Comparison of ENCODE assay signal across 8 cellular contexts in genomic region chr22:30694638-30695350, GRCh38. TPM values are rescaled to one million over a fixed set of nuclear protein-coding genes. Genes with fewer than 3 reads are reported as not detected.
A peak's percentile ranks its signal among the peaks of the same experiment; 100 is the strongest.
DNase-seq lines count a peak whose midpoint lies in the region; ATAC-seq, FAIRE-seq and TF ChIP-seq lines count a peak whose summit lies in the region.

A gene with protein sequence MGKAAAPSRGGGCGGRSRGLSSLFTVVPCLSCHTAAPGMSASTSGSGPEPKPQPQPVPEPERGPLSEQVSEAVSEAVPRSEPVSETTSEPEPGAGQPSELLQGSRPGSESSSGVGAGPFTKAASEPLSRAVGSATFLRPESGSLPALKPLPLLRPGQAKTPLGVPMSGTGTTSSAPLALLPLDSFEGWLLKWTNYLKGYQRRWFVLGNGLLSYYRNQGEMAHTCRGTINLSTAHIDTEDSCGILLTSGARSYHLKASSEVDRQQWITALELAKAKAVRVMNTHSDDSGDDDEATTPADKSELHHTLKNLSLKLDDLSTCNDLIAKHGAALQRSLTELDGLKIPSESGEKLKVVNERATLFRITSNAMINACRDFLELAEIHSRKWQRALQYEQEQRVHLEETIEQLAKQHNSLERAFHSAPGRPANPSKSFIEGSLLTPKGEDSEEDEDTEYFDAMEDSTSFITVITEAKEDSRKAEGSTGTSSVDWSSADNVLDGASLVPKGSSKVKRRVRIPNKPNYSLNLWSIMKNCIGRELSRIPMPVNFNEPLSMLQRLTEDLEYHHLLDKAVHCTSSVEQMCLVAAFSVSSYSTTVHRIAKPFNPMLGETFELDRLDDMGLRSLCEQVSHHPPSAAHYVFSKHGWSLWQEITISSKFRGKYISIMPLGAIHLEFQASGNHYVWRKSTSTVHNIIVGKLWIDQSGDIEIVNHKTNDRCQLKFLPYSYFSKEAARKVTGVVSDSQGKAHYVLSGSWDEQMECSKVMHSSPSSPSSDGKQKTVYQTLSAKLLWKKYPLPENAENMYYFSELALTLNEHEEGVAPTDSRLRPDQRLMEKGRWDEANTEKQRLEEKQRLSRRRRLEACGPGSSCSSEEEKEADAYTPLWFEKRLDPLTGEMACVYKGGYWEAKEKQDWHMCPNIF (plus strand): TSS chr22:30694874. CDS start chr22:30694910, 36 bp downstream.

- TF ChIP-seq CTCF in A673 (conservative IDR thresholded peaks at IDR 0.05; ENCODE audit: low read depth, low read length) = no peak
- no peak for TF ChIP-seq CTCF in GM12878 (IDR thresholded peaks at IDR 0.05 in 2 of 3, conservative IDR thresholded peaks at IDR 0.05 in 1 of 3; ENCODE audit: control insufficient read depth in 2 of 3, extremely low read depth in 1 of 3, insufficient read depth in 1 of 3, low read depth in 3 of 3, low read length in 3 of 3)

- no peaks in the 10 kb centered on the region for H3K36me3 ChIP-seq in A673 (ENCODE audit: insufficient read depth, low read length, poor library complexity, severe bottlenecking)
- no peaks in the 10 kb centered on the region for H3K36me3 ChIP-seq in GM12878 (ENCODE audit: control insufficient read depth in 2 of 2, insufficient read depth in 2 of 2, low read length in 1 of 2)
- H3K36me3 ChIP-seq in iPS-15b (ENCODE audit: control insufficient read depth, insufficient read depth, low read length) = no peaks in the 10 kb centered on the region

- peaks cover 5% of the 10 kb centered on the region for H3K4me1 ChIP-seq in A673 (ENCODE audit: insufficient read depth, low read length, poor library complexity, severe bottlenecking)
- no peaks in the 10 kb centered on the region; the same call in 1 of the 2 replicates for H3K4me1 ChIP-seq in GM12878 (ENCODE audit: control insufficient read depth, insufficient read depth, low read length)
- H3K4me1 ChIP-seq in iPS-15b (ENCODE audit: control insufficient read depth, insufficient read depth, low read length) = no peaks in the 10 kb centered on the region

- RAD21 ChIA-PET in GM12878 (lab: Charles Lee; ENCODE audit: unreplicated experiment) = interaction anchor here (1.2 kb wide), 2 partner anchors 60 kb away, joined by 3 to 4 read pairs; no protein-coding TSS in a partner anchor

- WGBS in GM12878 (ENCODE audit: insufficient coverage, insufficient replicate concordance, low lambda C conversion rate, missing lambda C conversion rate) = 16% methylated on average over 60 of the region's 88 CpGs

- intact Hi-C loops in A673 (cut with micrococcal nuclease; ENCODE audit: unreplicated experiment) = no loop called here
- intact Hi-C loops in GM12878 (cut with micrococcal nuclease; ENCODE audit: unreplicated experiment) = no loop called here
- intact Hi-C loops in sciatic nerve (cut with DNase I) = no loop called here

- peak within 1 kb of the TSS; percentile 83 for H2AFZ ChIP-seq in GM12878 (ENCODE audit: control insufficient read depth, low read depth, low read length)

- peak within 1 kb of the TSS; percentile 49 for H3K4me3 ChIP-seq in A673 (ENCODE audit: low read depth, low read length, poor library complexity, severe bottlenecking)
- peak within 1 kb of the TSS; percentile 87; the same call in 1 of the 2 replicates for H3K4me3 ChIP-seq in GM12878
- H3K4me3 ChIP-seq in iPS-15b (ENCODE audit: low read depth, low read length) = peak within 1 kb of the TSS; percentile 78

- ATAC-seq in GM12878 = peak; percentile 75
- peak; percentile 36 for ATAC-seq in sciatic nerve

- in situ Hi-C loops in GM12878 (cut with MboI) = no loop called here

- POLR2A ChIA-PET in A673 (lab: Charles Lee; ENCODE audit: low non-redundant PET) = no interaction called here
- POLR2A ChIA-PET in GM12878 (lab: Charles Lee) = interaction anchor here (1.2 kb wide), 1 partner anchor 60 kb away, joined by 4 read pairs; no protein-coding TSS in a partner anchor

- H3K9me3 ChIP-seq in A673 (ENCODE audit: low read depth, low read length, poor library complexity, severe bottlenecking) = no peaks in the 10 kb centered on the region
- H3K9me3 ChIP-seq in GM12878 (replicated peaks; ENCODE audit: control insufficient read depth, insufficient read depth, low read length) = no peaks in the 10 kb centered on the region
- H3K9me3 ChIP-seq in iPS-15b (ENCODE audit: control insufficient read depth, insufficient read depth, low read length) = no peaks in the 10 kb centered on the region

- no peaks in the 10 kb centered on the region for H4K20me1 ChIP-seq in GM12878 (ENCODE audit: control insufficient read depth, insufficient read depth)

- H3K27me3 ChIP-seq in A673 (replicated peaks; ENCODE audit: insufficient read depth, low read depth, low read length, poor library complexity) (no peaks in the 10 kb centered on the region), GM12878 (replicated peaks in 1 of 2; ENCODE audit: control insufficient read depth in 2 of 2, insufficient read depth in 2 of 2, low read length in 1 of 2) (no peaks in the 10 kb centered on the region; a peak in 1 of 4 replicates), iPS-15b (ENCODE audit: control insufficient read depth, insufficient read depth, low read length) (peaks cover 20% of the 10 kb centered on the region)

- SMC1A ChIA-PET in GM12878 (lab: Charles Lee; ENCODE audit: uncharacterized antibody, unreplicated experiment) = interaction anchor here (0.9 to 1.5 kb wide), 4 partner anchors 10 to 60 kb away, joined by 3 to 8 read pairs (median 4); no protein-coding TSS in a partner anchor

- no peaks in the 10 kb centered on the region for H3K79me2 ChIP-seq in GM12878 (ENCODE audit: control insufficient read depth, insufficient read depth, low read length)

- DNase-seq in A673 (ENCODE audit: low spot score) (peak; percentile 23), GM19238 (ENCODE audit: insufficient read length, low spot score) (peak; percentile 27), T-helper 1 cell (peak in 4 of 5 donors; percentile 8 to 38 (median 16)), GM12878 (ENCODE audit: low read depth, low spot score) (no peak), sciatic nerve (ENCODE audit: low spot score) (peak; percentile 61), SIG-M5 treated with dmso at 0.1 percent for 504 hours (lab: John Stamatoyannopoulos, UW; ENCODE audit: unreplicated experiment) (no peak)
- DNase-seq in NK-92 treated with Interleukin-12 subunit alpha and Interleukin-12 subunit beta, amount 100 ng/mL, for 24 hours (lab: John Stamatoyannopoulos, UW) = no peak

- H3K4me2 ChIP-seq in GM12878 (ENCODE audit: control insufficient read depth, insufficient read depth) = peak within 1 kb of the TSS; percentile 95

- no peak for TF ChIP-seq EP300 in GM12878 (IDR thresholded peaks at IDR 0.05; ENCODE audit: borderline replicate concordance in 1 of 2, control insufficient read depth in 1 of 2, low read depth in 2 of 2, low read length in 2 of 2)

- H3K27ac ChIP-seq in A673 (ENCODE audit: low read depth, low read length, poor library complexity, severe bottlenecking) = no peak within 1 kb of the TSS
- no peak within 1 kb of the TSS for H3K27ac ChIP-seq in GM12878 (ENCODE audit: control insufficient read depth, insufficient read depth)

- no peak for FAIRE-seq in GM12878 (lab: Jason Lieb, UNC)

- peak; percentile 62 for TF ChIP-seq POLR2A in GM12878 (IDR thresholded peaks at IDR 0.05; ENCODE audit: low read depth, low read length)

- peak within 1 kb of the TSS; percentile 69 for H3K9ac ChIP-seq in GM12878 (ENCODE audit: control insufficient read depth, insufficient read depth, low read length)
- H3K9ac ChIP-seq in iPS-15b (ENCODE audit: low read depth, low read length) = peak within 1 kb of the TSS; percentile 60

- BruUV-seq in A673 (replicated peaks; lab: Mats Ljungman, UMichigan) = no TSS peak
- BruUV-seq in GM12878 (replicated peaks; lab: Mats Ljungman, UMichigan) = no TSS peak

- TF ChIP-seq RAD21 in GM12878 (IDR thresholded peaks at IDR 0.05; ENCODE audit: insufficient read depth, low read depth, low read length) = no peak

- CTCF ChIA-PET in A673 (lab: Charles Lee) (no interaction called here), GM12878 (lab: Yijun Ruan, JAX) (interaction anchor here (0.9 to 2.0 kb wide), 3 partner anchors 11 to 60 kb away, joined by 4 to 7 read pairs (median 5); partner anchors contain the start of gene SLC35E4)

TF ChIP-seq in GM12878, 131 proteins besides CTCF, POLR2A, EP300 and RAD21 (continues in another document):
- no peak for TF ChIP-seq ASH2L (IDR thresholded peaks at IDR 0.05; ENCODE audit: borderline replicate concordance, low read depth)
- no peak for TF ChIP-seq TCF7 (IDR thresholded peaks at IDR 0.05; ENCODE audit: borderline replicate concordance)

RNA-seq across cellular contexts. Expression of the gene that starts here (rescaled TPM):
- total RNA-seq in A673 (2021) = 1.8 and 2.1 TPM in 2 replicates
- 3.7 and 5.0 TPM in 2 replicates for total RNA-seq in GM12878 (2013; cell fraction: nucleolus; rRNA removed)
- total RNA-seq in GM12878 (2014; rRNA removed) = 5.0 and 5.8 TPM in 2 replicates
- 3.4 and 3.5 TPM in 2 replicates for total RNA-seq in GM12878 (2014; rRNA removed; fragmentation: Illumina TruSeq; extraction: Trizol)
- total RNA-seq in GM12878 (2021) = 7.3 and 7.7 TPM in 2 replicates
- polyA plus RNA-seq in GM12878 (2011; ENCODE audit: low read depth) = 0.49 TPM
- 0.39 and 0.77 TPM in 2 replicates for polyA plus RNA-seq in GM12878 (2011; rRNA removed)
- 0.46 and 0.74 TPM in 2 replicates for polyA plus RNA-seq in GM12878 (2011; cell fraction: cytosol; rRNA removed)
- 1.1 and 1.2 TPM in 2 replicates for polyA plus RNA-seq in GM12878 (2011; cell fraction: nucleus; rRNA removed)
- polyA plus RNA-seq in GM12878 (2012) = 0.91 and 1.3 TPM in 2 replicates
- 2.8 and 4.5 TPM in 2 replicates for polyA plus RNA-seq in GM12878 (2014; fragmentation: Illumina TruSeq; extraction: Trizol)
- polyA plus RNA-seq in GM12878 (2014; fragmentation: Nextera tagmentation; extraction: Ambion mirVana) = under 1 TPM; 0.11 to 0.26 TPM
- 5.0 and 5.7 TPM in 2 replicates for polyA plus RNA-seq in GM12878 (2014; rRNA removed)
- polyA plus RNA-seq in GM12878 (2016; fragmentation: Nextera tagmentation; extraction: Ambion mirVana) = 1 to 10 TPM; 3.5 to 3.7 TPM
- polyA minus RNA-seq in GM12878 (2011; rRNA and poly(A)+ RNA removed) = 0.77 and 1.2 TPM in 2 replicates
- polyA minus RNA-seq in GM12878 (2011; cell fraction: cytosol; rRNA and poly(A)+ RNA removed) = 2.0 and 2.1 TPM in 2 replicates
- polyA minus RNA-seq in GM12878 (2011; cell fraction: nucleus; rRNA and poly(A)+ RNA removed) = 0.85 and 1.7 TPM in 2 replicates
- total RNA-seq in sciatic nerve = 12.0 TPM

Comparison
In these comparisons a context has a peak if more than half of its experiments do, and no peak if none do; other contexts are left out.
1. DNase-seq: peak in A673 (single experiment), GM19238 (single experiment), T-helper 1 cell (4 of 5) and sciatic nerve (single experiment); none in GM12878 (single experiment), SIG-M5 treated with dmso at 0.1 percent for 504 hours (single experiment) and NK-92 treated with Interleukin-12 subunit alpha and Interleukin-12 subunit beta, amount 100 ng/mL, for 24 hours (single experiment).
2. Peak in every context shown above with its lines, with median percentiles within 50 percentile points of each other: H3K4me3 ChIP-seq.